ENCODE assay signal across 15 cellular contexts in the genomic region with DNA sequence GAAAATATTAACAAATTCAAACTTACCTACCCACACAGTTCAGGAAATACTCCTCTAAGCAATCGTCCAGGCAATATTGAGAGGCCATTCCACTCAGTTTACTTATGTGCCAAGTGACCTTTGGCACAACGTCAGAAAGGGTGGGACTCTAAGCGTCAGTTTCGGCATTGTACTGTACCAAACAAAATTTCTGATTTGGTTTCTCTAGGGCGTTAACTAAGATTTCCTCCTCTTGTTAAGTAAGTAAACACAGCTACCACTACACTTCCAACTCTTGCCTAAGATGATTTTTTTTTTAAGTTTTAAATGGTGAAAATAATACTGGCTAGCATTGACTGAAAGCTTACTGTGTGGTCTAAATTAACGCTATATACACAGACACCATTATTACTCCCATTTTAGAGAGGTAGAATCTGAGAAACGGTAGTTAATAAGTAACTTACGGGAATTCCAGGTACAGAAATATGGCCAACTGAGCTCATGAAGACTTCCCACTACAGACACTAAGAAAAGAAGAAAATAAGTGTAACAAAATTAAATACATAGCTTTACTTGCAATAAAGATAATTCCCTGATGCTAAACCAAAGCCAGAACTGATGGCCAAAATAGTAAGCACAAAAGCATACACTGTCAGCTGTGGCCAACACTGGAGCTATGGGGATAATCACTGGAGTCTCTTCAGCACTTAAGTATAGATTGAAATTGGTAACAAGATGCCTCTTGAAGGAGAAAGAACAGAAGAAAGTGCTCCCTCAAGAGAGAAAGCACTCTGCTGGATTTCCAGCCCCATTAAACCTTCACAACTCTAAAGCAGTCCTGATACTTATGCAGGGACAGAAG.
DNase-seq lines count a peak whose midpoint lies in the region; ATAC-seq, FAIRE-seq and TF ChIP-seq lines count a peak whose summit lies in the region.
"Had no signal": no experiment of that assay in that cellular context is flagged by ENCODE, and none has a peak within 500 bp of the region (broad histone marks: within the 10 kb centered on the region; RNA-seq: fewer than 3 reads in every experiment).

No MANE protein-coding gene starts in this region.

- peak overlapping the region; percentile 39 for H3K4me2 ChIP-seq in hepatocyte

- no peaks in the 10 kb centered on the region for H4K20me1 ChIP-seq in hepatocyte (ENCODE audit: insufficient read depth, poor library complexity, severe bottlenecking)

- H3K9me2 ChIP-seq in hepatocyte (replicated peaks; ENCODE audit: insufficient read depth) = no peaks in the 10 kb centered on the region

- H3K27me3 ChIP-seq in hepatocyte (no peaks in the 10 kb centered on the region), rectal smooth muscle tissue (ENCODE audit: control insufficient read depth, insufficient read depth, low read length) (no peaks in the 10 kb centered on the region)

- H3K27ac Mint-ChIP-seq in natural killer cell treated with Interleukin-12 subunit alpha and Interleukin-12 subunit beta and Interleukin-15 and Interleukin-18, amount 100 ng/mL, for 72 hours = no peak overlapping the region
- H3K27ac Mint-ChIP-seq: natural killer cell, WTC11 had no signal

- no peaks in the 10 kb centered on the region for H3K36me3 Mint-ChIP-seq in natural killer cell treated with Interleukin-12 subunit alpha and Interleukin-12 subunit beta and Interleukin-15 and Interleukin-18, amount 100 ng/mL, for 72 hours
- H3K36me3 Mint-ChIP-seq: natural killer cell, WTC11 had no signal

- FAIRE-seq in RCC 7860 (lab: Jason Lieb, UNC) = peak; percentile 4

- H3K4me1 Mint-ChIP-seq in natural killer cell treated with Interleukin-12 subunit alpha and Interleukin-12 subunit beta and Interleukin-15 and Interleukin-18, amount 100 ng/mL, for 72 hours (ENCODE audit: low read depth in 2 of 2) = peaks cover 0 to 8% of the 10 kb centered on the region in 2 donors
- H3K4me1 Mint-ChIP-seq: natural killer cell had no signal

- H3K27ac ChIP-seq in hepatocyte (peak overlapping the region; percentile 80), rectal smooth muscle tissue (ENCODE audit: low read depth, low read length) (no peak overlapping the region)

- no peak overlapping the region for H3K4me3 Mint-ChIP-seq in natural killer cell treated with Interleukin-12 subunit alpha and Interleukin-12 subunit beta and Interleukin-15 and Interleukin-18, amount 100 ng/mL, for 72 hours
- H3K4me3 Mint-ChIP-seq: natural killer cell, WTC11 had no signal

- peaks cover 4 to 13% of the 10 kb centered on the region in 2 donors for H3K27me3 Mint-ChIP-seq in natural killer cell treated with Interleukin-12 subunit alpha and Interleukin-12 subunit beta and Interleukin-15 and Interleukin-18, amount 100 ng/mL, for 72 hours

- H3K9ac ChIP-seq in rectal smooth muscle tissue (ENCODE audit: low read length) = no peak overlapping the region

- no peak overlapping the region for H3K4me3 ChIP-seq in hepatocyte
- H3K4me3 ChIP-seq in rectal smooth muscle tissue (ENCODE audit: low read length) = peak overlapping the region; percentile 11

- no peak overlapping the region for H2AFZ ChIP-seq in hepatocyte

- ATAC-seq in GM19351 (IDR thresholded peaks at IDR 0.05; ENCODE audit: unreplicated experiment) = no peak
- no peak for ATAC-seq in natural killer cell treated with Interleukin-12 subunit alpha and Interleukin-12 subunit beta and Interleukin-15 and Interleukin-18, amount 100 ng/mL, for 72 hours
- ATAC-seq: natural killer cell, SK-N-SH treated with all-trans-retinoic acid at 6 μM for 48 hours, WTC11 had no signal

- TF ChIP-seq CTCF in hepatocyte (IDR thresholded peaks at IDR 0.05; ENCODE audit: poor library complexity) = no peak

- H3K36me3 ChIP-seq in hepatocyte (replicated peaks; ENCODE audit: insufficient read depth, low read depth) = no peaks in the 10 kb centered on the region
- H3K36me3 ChIP-seq in rectal smooth muscle tissue (ENCODE audit: control insufficient read depth, insufficient read depth, low read length) = no peaks in the 10 kb centered on the region

- H3K9me3 Mint-ChIP-seq in natural killer cell treated with Interleukin-12 subunit alpha and Interleukin-12 subunit beta and Interleukin-15 and Interleukin-18, amount 100 ng/mL, for 72 hours = no peaks in the 10 kb centered on the region
- H3K9me3 Mint-ChIP-seq: natural killer cell, WTC11 had no signal

- DNase-seq in COLO668 (lab: John Stamatoyannopoulos, UW; ENCODE audit: unreplicated experiment) = peak; percentile 32
- DNase-seq in RCC 7860 (ENCODE audit: low spot score) = no peak
- DNase-seq in hepatocyte (ENCODE audit: low spot score) = peak; percentile 33
- no peak for DNase-seq in central memory CD4-positive, alpha-beta T cell
- no peak for DNase-seq in HCEC 1CT
- no peak for DNase-seq in natural killer cell treated with Interleukin-12 subunit alpha and Interleukin-12 subunit beta and Interleukin-15 and Interleukin-18, amount 100 ng/mL, for 72 hours (ENCODE audit: low spot score)
- DNase-seq: activated CD8-positive, alpha-beta memory T cell treated with anti-CD3 and anti-CD28 coated beads, Interleukin-2, amount 50 U/mL, for 48 hours; cortex of kidney; DND-41; natural killer cell; NCI-H2081 had no signal

- no peaks in the 10 kb centered on the region for H3K9me3 ChIP-seq in hepatocyte (ENCODE audit: low read depth)

- peaks cover 13% of the 10 kb centered on the region for H3K4me1 ChIP-seq in hepatocyte (ENCODE audit: insufficient read depth)
- H3K4me1 ChIP-seq in rectal smooth muscle tissue (ENCODE audit: control insufficient read depth, insufficient read depth, low read length) = peaks cover 2% of the 10 kb centered on the region

- peaks cover 84% of the 10 kb centered on the region for H3K79me2 ChIP-seq in hepatocyte

- WGBS in hepatocyte (ENCODE audit: low lambda C conversion rate, missing lambda C conversion rate) = 90% methylated on average over 8 of the region's 8 CpGs

Comparison
In these comparisons a context has a peak if more than half of its experiments do, and no peak if none do; other contexts are left out.
1. DNase-seq: peak in COLO668 (single experiment) and hepatocyte (single experiment); none in RCC 7860 (single experiment), central memory CD4-positive, alpha-beta T cell (single experiment), HCEC 1CT (single experiment) and natural killer cell treated with Interleukin-12 subunit alpha and Interleukin-12 subunit beta and Interleukin-15 and Interleukin-18, amount 100 ng/mL, for 72 hours (single experiment).